8 cellular contexts compared by ENCODE assay signal in the genomic region with DNA sequence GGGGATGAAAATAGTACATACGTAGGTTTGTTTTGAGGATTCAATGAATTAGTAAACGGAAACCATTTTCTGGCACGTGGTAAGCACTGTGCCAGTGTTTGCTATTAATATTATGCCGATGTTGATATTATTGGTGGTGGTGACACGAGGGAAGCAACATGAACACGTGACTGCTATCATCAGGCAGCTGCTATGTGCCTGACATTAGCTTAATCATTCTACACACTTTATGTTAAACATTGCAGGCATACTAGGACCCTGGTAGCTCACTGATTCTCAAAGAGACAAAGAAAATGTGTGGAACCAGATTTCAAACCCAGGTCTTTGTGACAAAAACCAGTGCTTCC. TPM values are rescaled to one million over a fixed set of nuclear protein-coding genes. Genes with fewer than 3 reads are reported as not detected.
DNase-seq lines count a peak whose midpoint lies in the region; ATAC-seq and TF ChIP-seq lines count a peak whose summit lies in the region.

No MANE protein-coding gene starts in this region.

- peaks cover 60% of the 10 kb centered on the region for H3K4me1 Mint-ChIP-seq in activated CD4-positive, alpha-beta T cell treated with anti-CD3 and anti-CD28 coated beads for 36 hours
- peaks cover 62% of the 10 kb centered on the region for H3K4me1 Mint-ChIP-seq in activated CD4-positive, alpha-beta memory T cell treated with anti-CD3 and anti-CD28 coated beads, Interleukin-2, amount 10 ng/mL, durations not matched to agents 7 days and 5 days

- H3K36me3 ChIP-seq in iPS-20b (ENCODE audit: insufficient read depth, low read depth, low read length) (peaks cover 60% of the 10 kb centered on the region), thoracic aorta (peaks cover 7% of the 10 kb centered on the region)

- POLR2A ChIA-PET in activated CD4-positive, alpha-beta T cell treated with anti-CD3 and anti-CD28 coated beads for 36 hours (lab: Charles Lee), result interaction anchor here (0.6 kb wide), 1 partner anchor 391 kb away, joined by 4 read pairs; no protein-coding TSS in a partner anchor
- POLR2A ChIA-PET in activated CD4-positive, alpha-beta memory T cell treated with anti-CD3 and anti-CD28 coated beads, Interleukin-2, amount 10 ng/mL, durations not matched to agents 7 days and 5 days (lab: Charles Lee), result interaction anchor here (0.9 to 5.7 kb wide), 25 partner anchors 8 to 188 kb away, joined by 3 to 92 read pairs (median 6); partner anchors contain the start of genes MIAT, TFIP11 and TPST2

- peak overlapping the region; percentile 95 for H3K27ac Mint-ChIP-seq in activated CD4-positive, alpha-beta T cell treated with anti-CD3 and anti-CD28 coated beads for 36 hours
- peak overlapping the region; percentile 71 for H3K27ac Mint-ChIP-seq in activated CD4-positive, alpha-beta memory T cell treated with anti-CD3 and anti-CD28 coated beads, Interleukin-2, amount 10 ng/mL, durations not matched to agents 7 days and 5 days

- peaks cover 9% of the 10 kb centered on the region; the same call in 1 of the 2 replicates for H3K4me1 ChIP-seq in iPS-20b (ENCODE audit: insufficient read depth, low read length)
- H3K4me1 ChIP-seq in thoracic aorta (ENCODE audit: control insufficient read depth in 1 of 2, low read depth in 2 of 2), result peaks cover 23 to 56% of the 10 kb centered on the region in 2 donors

- no peaks in the 10 kb centered on the region for H3K27me3 ChIP-seq in iPS-20b (ENCODE audit: insufficient read depth, low read length)
- H3K27me3 ChIP-seq in thoracic aorta (replicated peaks; ENCODE audit: insufficient read depth), result no peaks in the 10 kb centered on the region

- H3K9me3 Mint-ChIP-seq in activated CD4-positive, alpha-beta T cell treated with anti-CD3 and anti-CD28 coated beads for 36 hours (ENCODE audit: low read depth), result no peaks in the 10 kb centered on the region
- no peaks in the 10 kb centered on the region for H3K9me3 Mint-ChIP-seq in activated CD4-positive, alpha-beta memory T cell treated with anti-CD3 and anti-CD28 coated beads, Interleukin-2, amount 10 ng/mL, durations not matched to agents 7 days and 5 days

- DNase-seq in activated CD4-positive, alpha-beta T cell treated with anti-CD3 and anti-CD28 coated beads for 36 hours, result peak; percentile 19
- DNase-seq in activated CD4-positive, alpha-beta T cell treated with anti-CD3 and anti-CD28 coated beads for 1 hour, result no peak
- no peak for DNase-seq in activated CD4-positive, alpha-beta memory T cell treated with anti-CD3 and anti-CD28 coated beads, Interleukin-2, amount 10 ng/mL, durations not matched to agents 7 days and 5 days
- DNase-seq in thoracic aorta (ENCODE audit: low spot score) (no peak), hepatic stellate cell (ENCODE audit: low spot score) (no peak)

- H3K4me3 ChIP-seq in iPS-20b (ENCODE audit: low read length) (peak overlapping the region; percentile 99), thoracic aorta (peak overlapping the region; percentile 77)

- peak overlapping the region; percentile 82 for H3K4me3 Mint-ChIP-seq in activated CD4-positive, alpha-beta T cell treated with anti-CD3 and anti-CD28 coated beads for 36 hours
- H3K4me3 Mint-ChIP-seq in activated CD4-positive, alpha-beta memory T cell treated with anti-CD3 and anti-CD28 coated beads, Interleukin-2, amount 10 ng/mL, durations not matched to agents 7 days and 5 days, result peak overlapping the region; percentile 93

- ATAC-seq in activated CD4-positive, alpha-beta T cell treated with anti-CD3 and anti-CD28 coated beads for 36 hours, result no peak
- ATAC-seq in thoracic aorta (ENCODE audit: insufficient number of reproducible peaks, low FRiP score, low read depth) (no peak), HG03196 (IDR thresholded peaks at IDR 0.05; ENCODE audit: unreplicated experiment) (no peak), GM21619 (IDR thresholded peaks at IDR 0.05; ENCODE audit: unreplicated experiment) (no peak)

- no peaks in the 10 kb centered on the region for H3K9me3 ChIP-seq in iPS-20b (ENCODE audit: insufficient read depth, low read depth, low read length)
- no peaks in the 10 kb centered on the region for H3K9me3 ChIP-seq in thoracic aorta

- intact Hi-C loops in activated CD4-positive, alpha-beta T cell treated with anti-CD3 and anti-CD28 coated beads for 36 hours (cut with DNase I, micrococcal nuclease), result no loop called here

- CTCF ChIA-PET in activated CD4-positive, alpha-beta T cell treated with anti-CD3 and anti-CD28 coated beads for 36 hours (lab: Charles Lee), result interaction anchor here (0.7 to 5.7 kb wide), 7 partner anchors 10 to 682 kb away, joined by 3 to 27 read pairs (median 3); no protein-coding TSS in a partner anchor
- CTCF ChIA-PET in activated CD4-positive, alpha-beta memory T cell treated with anti-CD3 and anti-CD28 coated beads, Interleukin-2, amount 10 ng/mL, durations not matched to agents 7 days and 5 days (lab: Charles Lee), result interaction anchor here (0.9 to 3.6 kb wide), 8 partner anchors 11 to 194 kb away, joined by 3 to 32 read pairs (median 8); partner anchors contain the start of gene TFIP11

- no peak for TF ChIP-seq CTCF in thoracic aorta (IDR thresholded peaks at IDR 0.05)

- peaks cover 30% of the 10 kb centered on the region for H3K36me3 Mint-ChIP-seq in activated CD4-positive, alpha-beta T cell treated with anti-CD3 and anti-CD28 coated beads for 36 hours (ENCODE audit: low read depth)
- H3K36me3 Mint-ChIP-seq in activated CD4-positive, alpha-beta memory T cell treated with anti-CD3 and anti-CD28 coated beads, Interleukin-2, amount 10 ng/mL, durations not matched to agents 7 days and 5 days (ENCODE audit: low read depth), result peaks cover 39% of the 10 kb centered on the region

- no peaks in the 10 kb centered on the region for H3K27me3 Mint-ChIP-seq in activated CD4-positive, alpha-beta T cell treated with anti-CD3 and anti-CD28 coated beads for 36 hours
- no peaks in the 10 kb centered on the region for H3K27me3 Mint-ChIP-seq in activated CD4-positive, alpha-beta memory T cell treated with anti-CD3 and anti-CD28 coated beads, Interleukin-2, amount 10 ng/mL, durations not matched to agents 7 days and 5 days

- H3K9ac ChIP-seq in iPS-20b (ENCODE audit: low read depth, low read length), result peak overlapping the region; percentile 93

- H3K27ac ChIP-seq in iPS-20b (ENCODE audit: low read length) (no peak overlapping the region), thoracic aorta (peak overlapping the region; percentile 78 to 85)

RNA-seq across cellular contexts. Expression of gene SRRD, which starts 0.7 kb away (rescaled TPM):
- total RNA-seq in activated CD4-positive, alpha-beta T cell treated with anti-CD3 and anti-CD28 coated beads for 36 hours, result 10 to 100 TPM; 17.5 to 28.5 TPM
- 10 to 100 TPM; 17.5 TPM for total RNA-seq in activated CD4-positive, alpha-beta memory T cell treated with anti-CD3 and anti-CD28 coated beads, Interleukin-2, amount 10 ng/mL, durations not matched to agents 7 days and 5 days
- 10 to 100 TPM in 1 of 2 donors, 1 to 10 TPM in 1; 8.3 to 31.3 TPM for total RNA-seq in thoracic aorta

RNA-seq across cellular contexts. Expression of gene HPS4, which starts 0.8 kb away (rescaled TPM):
- 10 to 100 TPM; 49.3 to 60.9 TPM for total RNA-seq in activated CD4-positive, alpha-beta T cell treated with anti-CD3 and anti-CD28 coated beads for 36 hours
- 10 to 100 TPM; 37.3 to 37.6 TPM for total RNA-seq in activated CD4-positive, alpha-beta memory T cell treated with anti-CD3 and anti-CD28 coated beads, Interleukin-2, amount 10 ng/mL, durations not matched to agents 7 days and 5 days
- 10 to 100 TPM; 26.5 to 27.8 TPM for total RNA-seq in thoracic aorta

RNA-seq across cellular contexts. Expression of gene TFIP11, which starts 27.9 kb away (rescaled TPM):
- 10 to 100 TPM; 36.5 to 41.7 TPM for total RNA-seq in activated CD4-positive, alpha-beta T cell treated with anti-CD3 and anti-CD28 coated beads for 36 hours
- 10 to 100 TPM; 50.8 to 55.5 TPM for total RNA-seq in activated CD4-positive, alpha-beta memory T cell treated with anti-CD3 and anti-CD28 coated beads, Interleukin-2, amount 10 ng/mL, durations not matched to agents 7 days and 5 days
- 10 to 100 TPM; 21.7 to 60.6 TPM for total RNA-seq in thoracic aorta

RNA-seq across cellular contexts. Expression of gene ASPHD2, which starts 55.3 kb away (rescaled TPM):
- 10 to 100 TPM; 10.2 to 10.5 TPM for total RNA-seq in activated CD4-positive, alpha-beta T cell treated with anti-CD3 and anti-CD28 coated beads for 36 hours
- total RNA-seq in activated CD4-positive, alpha-beta memory T cell treated with anti-CD3 and anti-CD28 coated beads, Interleukin-2, amount 10 ng/mL, durations not matched to agents 7 days and 5 days, result 10 to 100 TPM; 11.8 to 12.7 TPM
- 1 to 10 TPM; 1.6 to 2.6 TPM for total RNA-seq in thoracic aorta
